21 cellular contexts compared by ENCODE assay signal in genomic region chr1:86854352-86854751, GRCh38.
"Had no signal": no experiment of that assay in that cellular context is flagged by ENCODE, and none has a peak within 500 bp of the region (broad histone marks: within the 10 kb centered on the region; RNA-seq: fewer than 3 reads in every experiment).

No MANE protein-coding gene starts in this region.

- H3K27me3 ChIP-seq: ovary, right atrium auricular region, right lobe of liver, tibial nerve, uterus had no signal

- H3K4me3 ChIP-seq: left ventricle myocardium inferior, lung, mucosa of descending colon, ovary, right atrium auricular region, right lobe of liver, smooth muscle cell, tibial nerve, uterus had no signal

- H3K36me3 ChIP-seq: left ventricle myocardium inferior, ovary, right atrium auricular region, right lobe of liver, tibial nerve, uterus had no signal

- ATAC-seq: mucosa of descending colon; naive thymus-derived CD4-positive, alpha-beta T cell; natural killer cell treated with Interleukin-12 subunit alpha and Interleukin-12 subunit beta and Interleukin-15 and Interleukin-18, amount 100 ng/mL, for 72 hours; right lobe of liver; stimulated activated memory B cell treated with anti-CD40 and anti-IgM and Interleukin-4, amounts not matched to agents 10 μg/mL and 1 μg/mL and 100 μg/mL, for 72 hours; stimulated activated naive CD8-positive, alpha-beta T cell treated with anti-CD3 and anti-CD28 coated beads, Interleukin-15, amount 100 ng/mL, for 72 hours had no signal

- H3K4me2 ChIP-seq: smooth muscle cell had no signal

- H3K4me1 ChIP-seq: left ventricle myocardium inferior, right atrium auricular region, tibial nerve, uterus had no signal

- H3K27ac ChIP-seq: left ventricle myocardium inferior, ovary, right atrium auricular region, right lobe of liver, tibial nerve, uterus had no signal

- H3K9me3 ChIP-seq: left ventricle myocardium inferior, mucosa of descending colon, ovary, right atrium auricular region, right lobe of liver, tibial nerve, uterus had no signal

- DNase-seq: islet precursor cell; left ventricle myocardium inferior; midbrain; mucosa of descending colon; naive thymus-derived CD4-positive, alpha-beta T cell; ovary; right lobe of liver; stimulated activated CD4-positive, alpha-beta T cell treated with anti-CD3 and anti-CD28 coated beads, Interleukin-1b, Interleukin-23, amount 100 ng/mL, for 48 hours; stimulated activated CD4-positive, alpha-beta T cell treated with anti-CD3 and anti-CD28 coated beads, Interleukin-2, amount 100 ng/mL, for 48 hours; stimulated activated CD4-positive, alpha-beta T cell treated with anti-CD3 and anti-CD28 coated beads, Interleukin-4, amount 100 ng/mL, for 4 hours; stimulated activated CD8-positive, alpha-beta memory T cell treated with anti-CD3 and anti-CD28 coated beads, Interleukin-4, amount 100 ng/mL, for 48 hours; stimulated activated naive CD4-positive, alpha-beta T cell treated with Interleukin-2 at 50 U/mL for 16 hours; stimulated activated naive CD8-positive, alpha-beta T cell treated with anti-CD3 and anti-CD28 coated beads, Interleukin-15, amount 100 ng/mL, for 72 hours; substantia nigra; uterus had no signal
